Comparison of ENCODE assay signal across 8 cellular contexts in genomic region chrX:51332188-51332942, GRCh38. TPM values are rescaled to one million over a fixed set of nuclear protein-coding genes. Genes with fewer than 3 reads are reported as not detected.
DNase-seq lines count a peak whose midpoint lies in the region; ATAC-seq and TF ChIP-seq lines count a peak whose summit lies in the region.

TSS of gene NUDT10 (plus strand) at chrX:51332822. CDS start at chrX:51332966, 144 bp downstream.

- H3F3A ChIP-seq in neural cell (ENCODE audit: insufficient read depth, low read length, poor library complexity, severe bottlenecking): no peaks in the 10 kb centered on the region

- no peak within 1 kb of the TSS for H3K27ac Mint-ChIP-seq in IgD-negative memory B cell

- no peak for TF ChIP-seq EP300 in neural cell (conservative IDR thresholded peaks at IDR 0.05; ENCODE audit: poor library complexity, severe bottlenecking)
- no peak for TF ChIP-seq EP300 in tibial nerve (IDR thresholded peaks at IDR 0.05)

- DNase-seq in AG08395 (ENCODE audit: low spot score) (peak; percentile 10), activated T-cell treated with anti-CD3 and anti-CD28 coated beads for 1 hour (ENCODE audit: low read depth) (peak; percentile 1), fibroblast of peridontal ligament (ENCODE audit: extremely low read depth) (peak; percentile 3), tibial nerve (ENCODE audit: low spot score in 2 of 2) (peak in 1 of 2 donors; percentile 7), SIG-M5 treated with dmso at 0.1 percent for 504 hours (lab: John Stamatoyannopoulos, UW; ENCODE audit: unreplicated experiment) (no peak)

- H3K27ac ChIP-seq in neural cell (ENCODE audit: low read length) (peak within 1 kb of the TSS; percentile 60), tibial nerve (no peak within 1 kb of the TSS)

- H3K27me3 ChIP-seq in neural cell (ENCODE audit: insufficient read depth, low read depth, low read length) (no peaks in the 10 kb centered on the region), tibial nerve (peaks cover 0 to 6% of the 10 kb centered on the region in 2 donors)

- H3K4me3 Mint-ChIP-seq in IgD-negative memory B cell: peak within 1 kb of the TSS; percentile 78 to 88 (median 81)

- no peaks in the 10 kb centered on the region for H3K4me1 ChIP-seq in tibial nerve

- H3K4me1 Mint-ChIP-seq in IgD-negative memory B cell: no peaks in the 10 kb centered on the region

- peak within 1 kb of the TSS; percentile 14 for H2AFZ ChIP-seq in neural cell (ENCODE audit: low read depth, low read length)

- H3K9me2 ChIP-seq in neural cell (ENCODE audit: insufficient read depth, low read length): no peaks in the 10 kb centered on the region

- peak within 1 kb of the TSS; percentile 71 for H3K9ac ChIP-seq in neural cell (ENCODE audit: low read length)

- no peaks in the 10 kb centered on the region for H3K36me3 Mint-ChIP-seq in IgD-negative memory B cell

- no peaks in the 10 kb centered on the region for H3K27me3 Mint-ChIP-seq in IgD-negative memory B cell

- no peak for TF ChIP-seq RAD21 in neural cell (conservative IDR thresholded peaks at IDR 0.05)

- ATAC-seq in GM18511 (IDR thresholded peaks at IDR 0.05; ENCODE audit: unreplicated experiment): no peak

- 14 to 42% methylated on average over 6 to 49 of the region's 68 CpGs for WGBS in tibial nerve, 2 donors

- no peaks in the 10 kb centered on the region for H4K20me1 ChIP-seq in neural cell (ENCODE audit: insufficient read depth)

- H3K4me2 ChIP-seq in neural cell (ENCODE audit: low read length): no peak within 1 kb of the TSS

- H3K9me3 ChIP-seq in neural cell (ENCODE audit: low read length) (no peaks in the 10 kb centered on the region), tibial nerve (no peaks in the 10 kb centered on the region)

- no peak for TF ChIP-seq POLR2A in tibial nerve (IDR thresholded peaks at IDR 0.05)

- peaks cover 19% of the 10 kb centered on the region for H3K79me2 ChIP-seq in neural cell (replicated peaks; ENCODE audit: insufficient read depth, low read length)

- H3K4me3 ChIP-seq in neural cell (ENCODE audit: low read length): peak within 1 kb of the TSS; percentile 68
- peak within 1 kb of the TSS; percentile 31 to 59 (median 46) for H3K4me3 ChIP-seq in tibial nerve

- TF ChIP-seq CTCF in neural cell (IDR thresholded peaks at IDR 0.05; ENCODE audit: poor library complexity, severe bottlenecking) (no peak), tibial nerve (IDR thresholded peaks at IDR 0.05) (no peak)

- H3K36me3 ChIP-seq in neural cell (ENCODE audit: insufficient read depth, low read length): no peaks in the 10 kb centered on the region
- H3K36me3 ChIP-seq in tibial nerve: no peaks in the 10 kb centered on the region

- no peaks in the 10 kb centered on the region for H3K9me3 Mint-ChIP-seq in IgD-negative memory B cell

TF ChIP-seq in neural cell, 6 proteins besides CTCF, POLR2A, EP300 and RAD21:
- TF ChIP-seq POLR2AphosphoS5 (IDR thresholded peaks at IDR 0.05) (peak; percentile 67), EZH2 (IDR thresholded peaks at IDR 0.05; ENCODE audit: borderline replicate concordance, insufficient read depth, low read length, poor library complexity, severe bottlenecking) (no peak), TAF1 (IDR thresholded peaks at IDR 0.05; ENCODE audit: low read depth) (peak; percentile 27), SMC3 (conservative IDR thresholded peaks at IDR 0.05; ENCODE audit: poor library complexity) (no peak), MXI1 (conservative IDR thresholded peaks at IDR 0.05; ENCODE audit: poor library complexity, severe bottlenecking) (peak; percentile 11)
- TF ChIP-seq, protein P1, sequence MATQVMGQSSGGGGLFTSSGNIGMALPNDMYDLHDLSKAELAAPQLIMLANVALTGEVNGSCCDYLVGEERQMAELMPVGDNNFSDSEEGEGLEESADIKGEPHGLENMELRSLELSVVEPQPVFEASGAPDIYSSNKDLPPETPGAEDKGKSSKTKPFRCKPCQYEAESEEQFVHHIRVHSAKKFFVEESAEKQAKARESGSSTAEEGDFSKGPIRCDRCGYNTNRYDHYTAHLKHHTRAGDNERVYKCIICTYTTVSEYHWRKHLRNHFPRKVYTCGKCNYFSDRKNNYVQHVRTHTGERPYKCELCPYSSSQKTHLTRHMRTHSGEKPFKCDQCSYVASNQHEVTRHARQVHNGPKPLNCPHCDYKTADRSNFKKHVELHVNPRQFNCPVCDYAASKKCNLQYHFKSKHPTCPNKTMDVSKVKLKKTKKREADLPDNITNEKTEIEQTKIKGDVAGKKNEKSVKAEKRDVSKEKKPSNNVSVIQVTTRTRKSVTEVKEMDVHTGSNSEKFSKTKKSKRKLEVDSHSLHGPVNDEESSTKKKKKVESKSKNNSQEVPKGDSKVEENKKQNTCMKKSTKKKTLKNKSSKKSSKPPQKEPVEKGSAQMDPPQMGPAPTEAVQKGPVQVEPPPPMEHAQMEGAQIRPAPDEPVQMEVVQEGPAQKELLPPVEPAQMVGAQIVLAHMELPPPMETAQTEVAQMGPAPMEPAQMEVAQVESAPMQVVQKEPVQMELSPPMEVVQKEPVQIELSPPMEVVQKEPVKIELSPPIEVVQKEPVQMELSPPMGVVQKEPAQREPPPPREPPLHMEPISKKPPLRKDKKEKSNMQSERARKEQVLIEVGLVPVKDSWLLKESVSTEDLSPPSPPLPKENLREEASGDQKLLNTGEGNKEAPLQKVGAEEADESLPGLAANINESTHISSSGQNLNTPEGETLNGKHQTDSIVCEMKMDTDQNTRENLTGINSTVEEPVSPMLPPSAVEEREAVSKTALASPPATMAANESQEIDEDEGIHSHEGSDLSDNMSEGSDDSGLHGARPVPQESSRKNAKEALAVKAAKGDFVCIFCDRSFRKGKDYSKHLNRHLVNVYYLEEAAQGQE (IDR thresholded peaks at IDR 0.05; ENCODE audit: borderline replicate concordance): peak; percentile 22

RNA-seq across cellular contexts. Expression of gene NUDT10, which starts in this region (rescaled TPM):
- polyA plus RNA-seq in IgD-negative memory B cell: 0.33 TPM
- 70.5 and 74.8 TPM in 2 replicates for polyA plus RNA-seq in neural cell
- 49.7 and 50.9 TPM in 2 replicates for polyA minus RNA-seq in neural cell
- total RNA-seq in tibial nerve: 1 to 10 TPM in 1 of 4 donors, under 1 TPM in 3; 0.44 to 2.7 (median 0.79) TPM

Comparison
In these comparisons a context has a peak if more than half of its experiments do, and no peak if none do; other contexts are left out.
1. RNA of gene NUDT10 (polyA plus RNA-seq): 70.5 to 74.8 TPM in neural cell; 0.33 TPM in IgD-negative memory B cell (single experiment); every median in the first group is over 10 times any median in the second.